30 cellular contexts compared by ENCODE assay signal in the genomic region with DNA sequence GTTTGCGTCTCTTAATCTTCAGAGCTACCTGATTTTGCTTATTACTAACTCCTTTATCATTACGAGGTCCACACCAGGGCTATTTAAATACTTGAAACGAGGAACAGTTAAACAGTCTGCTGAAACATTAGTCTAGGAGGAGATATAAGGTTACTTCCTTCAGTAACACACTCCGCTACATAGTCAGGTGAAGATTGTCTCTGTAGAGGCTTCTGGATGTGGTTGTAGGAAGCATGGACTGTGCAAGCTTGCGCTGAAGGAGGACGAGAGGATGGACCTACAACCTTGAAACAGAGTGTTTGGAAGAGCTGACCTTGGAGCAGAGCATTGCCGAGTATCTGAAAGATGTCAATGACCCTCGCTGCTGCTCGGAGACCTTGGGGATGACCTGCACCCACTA. TPM values are rescaled to one million over a fixed set of nuclear protein-coding genes. Genes with fewer than 3 reads are reported as not detected.
"Had no signal": no experiment of that assay in that cellular context is flagged by ENCODE, and none has a peak within 500 bp of the region (broad histone marks: within the 10 kb centered on the region; RNA-seq: fewer than 3 reads in every experiment).

A gene with protein sequence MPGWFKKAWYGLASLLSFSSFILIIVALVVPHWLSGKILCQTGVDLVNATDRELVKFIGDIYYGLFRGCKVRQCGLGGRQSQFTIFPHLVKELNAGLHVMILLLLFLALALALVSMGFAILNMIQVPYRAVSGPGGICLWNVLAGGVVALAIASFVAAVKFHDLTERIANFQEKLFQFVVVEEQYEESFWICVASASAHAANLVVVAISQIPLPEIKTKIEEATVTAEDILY (plus strand): TSS at position 301 of the 400 bp plus-strand sequence. CDS start 102 bp downstream, outside the sequence.

- H3K4me3 ChIP-seq: adrenal gland, heart right ventricle, lung, stomach, testis, vagina had no signal

- H3K9me3 ChIP-seq: adrenal gland, heart right ventricle, stomach, testis, vagina had no signal

- ATAC-seq: activated T-cell treated with anti-CD3 and anti-CD28 coated beads, Interleukin-2, amount 50 U/mL, for 4 hours; heart right ventricle; left lobe of liver; naive thymus-derived CD8-positive, alpha-beta T cell; sciatic nerve; stimulated activated memory B cell treated with anti-CD40 and anti-IgM and Interleukin-4, amounts not matched to agents 10 μg/mL and 1 μg/mL and 100 μg/mL, for 72 hours; T-cell had no signal

- H3K36me3 Mint-ChIP-seq: T-cell had no signal

- H3K27me3 ChIP-seq: adrenal gland, stomach, testis, vagina had no signal

- H3K4me3 Mint-ChIP-seq: activated naive CD8-positive, alpha-beta T cell; activated T-cell treated with anti-CD3 and anti-CD28 coated beads, Interleukin-2, amount 50 U/mL, for 4 hours; stimulated activated memory B cell treated with anti-CD40 and anti-IgM and Interleukin-4, amounts not matched to agents 10 μg/mL and 1 μg/mL and 100 μg/mL, for 72 hours; T-cell; T-helper 2 cell treated with Interferon-gamma antibody and Interleukin-4, amounts not matched to agents 5 μg/mL and 100 μg/mL, for 36 hours had no signal

- H3K27ac Mint-ChIP-seq: activated naive CD8-positive, alpha-beta T cell; activated T-helper 2 cell treated with anti-CD3 and anti-CD28 coated beads, Interferon-gamma antibody, Interleukin-2, Interleukin-4, amounts not matched to agents 10 μg/mL and 5 μg/mL and 100 μg/mL, durations not matched to agents 14 hours and 24 hours and 36 hours; naive thymus-derived CD8-positive, alpha-beta T cell; stimulated activated memory B cell treated with anti-CD40 and anti-IgM and Interleukin-4, amounts not matched to agents 10 μg/mL and 1 μg/mL and 100 μg/mL, for 72 hours; T-cell; T-helper 2 cell treated with Interferon-gamma antibody and Interleukin-4, amounts not matched to agents 5 μg/mL and 100 μg/mL, for 36 hours had no signal

- H3K27ac ChIP-seq: adrenal gland, heart right ventricle, stomach, testis, vagina, WERI-Rb-1 had no signal

- H3K36me3 ChIP-seq: adrenal gland, heart right ventricle, stomach, vagina, WERI-Rb-1 had no signal

- FAIRE-seq: astrocyte, small intestine had no signal

- H3K9me3 Mint-ChIP-seq: activated T-cell treated with anti-CD3 and anti-CD28 coated beads, Interleukin-2, amount 50 U/mL, for 4 hours; activated T-helper 2 cell treated with anti-CD3 and anti-CD28 coated beads, Interferon-gamma antibody, Interleukin-2, Interleukin-4, amounts not matched to agents 10 μg/mL and 5 μg/mL and 100 μg/mL, durations not matched to agents 14 hours and 24 hours and 36 hours; naive thymus-derived CD8-positive, alpha-beta T cell; stimulated activated memory B cell treated with anti-CD40 and anti-IgM and Interleukin-4, amounts not matched to agents 10 μg/mL and 1 μg/mL and 100 μg/mL, for 72 hours; T-cell; T-helper 2 cell treated with Interferon-gamma antibody and Interleukin-4, amounts not matched to agents 5 μg/mL and 100 μg/mL, for 36 hours had no signal

- DNase-seq: activated CD4-positive, CD25-positive, alpha-beta regulatory T cell treated with anti-CD3 and anti-CD28 coated beads, Interleukin-2, amount 50 U/mL, for 72 hours; activated CD8-positive, alpha-beta memory T cell treated with anti-CD3 and anti-CD28 coated beads for 24 hours; activated CD8-positive, alpha-beta memory T cell treated with anti-CD3 and anti-CD28 coated beads, Interleukin-2, amount 50 U/mL, for 4 hours; activated naive CD4-positive, alpha-beta T cell; activated T-cell treated with anti-CD3 and anti-CD28 coated beads, Interleukin-2, amount 50 U/mL, for 4 hours; adrenal gland; cortex of kidney; effector CD8-positive, alpha-beta T cell; erythroblast; foreskin fibroblast; heart right ventricle; islet precursor cell; naive thymus-derived CD8-positive, alpha-beta T cell; stimulated activated CD4-positive, alpha-beta T cell treated with anti-CD3 and anti-CD28 coated beads, Interleukin-2, amount 100 ng/mL, for 24 hours; stomach; T-cell; testis; WERI-Rb-1 had no signal

RNA-seq across cellular contexts. Expression of the gene that starts here (rescaled TPM):
- total RNA-seq: activated T-cell treated with anti-CD3 and anti-CD28 coated beads, Interleukin-2, amount 50 U/mL, for 4 hours; activated T-helper 2 cell treated with anti-CD3 and anti-CD28 coated beads, Interferon-gamma antibody, Interleukin-2, Interleukin-4, amounts not matched to agents 10 μg/mL and 5 μg/mL and 100 μg/mL, durations not matched to agents 14 hours and 24 hours and 36 hours; adrenal gland; astrocyte; fibroblast of lung; heart right ventricle; left lobe of liver; lung; naive thymus-derived CD8-positive, alpha-beta T cell; osteocyte; sciatic nerve; stomach; T-cell; testis; vagina had no signal
- polyA plus RNA-seq: adrenal gland; fibroblast of lung; heart right ventricle; lung; naive thymus-derived CD8-positive, alpha-beta T cell; small intestine; stomach had no signal
